Comparison of ENCODE assay signal across 8 cellular contexts in the genomic region with DNA sequence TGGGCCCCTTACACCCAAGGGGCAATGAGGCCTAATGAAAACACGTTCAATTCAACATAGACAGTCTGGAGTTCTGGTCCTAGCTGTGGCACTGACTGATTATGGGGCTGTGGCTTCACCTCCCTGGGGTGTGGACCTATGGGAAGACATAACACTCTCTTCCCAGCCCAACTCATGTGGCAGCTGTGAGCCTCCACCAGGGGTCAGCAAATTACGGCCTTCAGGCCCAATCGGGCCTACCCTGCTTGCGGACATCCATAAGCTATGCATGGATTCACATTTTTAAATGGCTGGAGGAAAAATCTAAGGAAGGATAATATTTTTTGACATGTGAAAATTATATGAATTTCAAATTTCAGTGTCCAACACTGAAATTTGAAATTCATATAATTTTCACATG.
DNase-seq lines count a peak whose midpoint lies in the region; ATAC-seq and TF ChIP-seq lines count a peak whose summit lies in the region.

No MANE protein-coding gene starts in this region.

- H4K20me1 ChIP-seq in mammary epithelial cell (ENCODE audit: insufficient read depth, low read length) = no peaks in the 10 kb centered on the region

- no peak overlapping the region for H2AFZ ChIP-seq in mammary epithelial cell (ENCODE audit: low read depth, low read length)

- intact Hi-C loops in mammary epithelial cell (cut with micrococcal nuclease) = loop anchor here (1.0 kb wide), 1 partner anchor 103 kb away; no protein-coding TSS in a partner anchor

- no peaks in the 10 kb centered on the region for H3K4me1 ChIP-seq in mammary epithelial cell (ENCODE audit: insufficient read depth, low read length)

- DNase-seq in SIG-M5 treated with dmso at 0.1 percent for 504 hours (lab: John Stamatoyannopoulos, UW; ENCODE audit: unreplicated experiment) (peak; percentile 6), SIG-M5 (lab: John Stamatoyannopoulos, UW) (no peak), HuH-7 (ENCODE audit: low spot score) (peak; percentile 32), mammary epithelial cell (no peak), mesenteric fat pad (ENCODE audit: low spot score) (peak; percentile 43), HCEC 1CT (no peak), cerebellum (ENCODE audit: low spot score) (no peak)

- no peak overlapping the region for H3K4me3 ChIP-seq in mammary epithelial cell (replicated peaks in 1 of 3; ENCODE audit: insufficient read depth in 1 of 3, low read depth in 2 of 3, low read length in 3 of 3)

- H3K9me3 ChIP-seq in mammary epithelial cell (replicated peaks; ENCODE audit: insufficient read depth, low read length) = no peaks in the 10 kb centered on the region

- in situ Hi-C loops in mammary epithelial cell (cut with MboI; ENCODE audit: low sequenced_read_pairs in 2 of 2) = no loop called here

- no peaks in the 10 kb centered on the region for H3K27me3 ChIP-seq in mammary epithelial cell (ENCODE audit: insufficient read depth, low read length)

- peak; percentile 40 to 54 for TF ChIP-seq CTCF in mammary epithelial cell (conservative IDR thresholded peaks at IDR 0.05 in 1 of 2, IDR thresholded peaks at IDR 0.05 in 1 of 2; ENCODE audit: extremely low read depth in 1 of 2, insufficient read depth in 1 of 2, low read depth in 1 of 2, low read length in 2 of 2)

- dilution Hi-C loops in mammary epithelial cell (cut with HindIII; ENCODE audit: low sequenced_read_pairs) = no loop called here

- H3K27ac ChIP-seq in mammary epithelial cell (ENCODE audit: insufficient read depth, low read depth, low read length) = no peak overlapping the region

- no peaks in the 10 kb centered on the region for H3K36me3 ChIP-seq in mammary epithelial cell (ENCODE audit: insufficient read depth, low read length)

- no peaks in the 10 kb centered on the region for H3K79me2 ChIP-seq in mammary epithelial cell (ENCODE audit: insufficient read depth, low read length)

- H3K9ac ChIP-seq in mammary epithelial cell (ENCODE audit: insufficient read depth, low read length) = no peak overlapping the region

- no TSS peak for BruUV-seq in mammary epithelial cell (replicated peaks; lab: Mats Ljungman, UMichigan)

- H3K4me2 ChIP-seq in mammary epithelial cell (ENCODE audit: insufficient read depth, low read depth, low read length) = no peak overlapping the region

- CTCF ChIA-PET in mammary epithelial cell (lab: Charles Lee; ENCODE audit: low non-redundant PET) = no interaction called here

- WGBS in mammary epithelial cell (ENCODE audit: low coverage, missing lambda C conversion rate) = 46% methylated on average over 4 of the region's 4 CpGs

- ATAC-seq in HG03159 (IDR thresholded peaks at IDR 0.05; ENCODE audit: unreplicated experiment) = no peak

Comparison
In these comparisons a context has a peak if more than half of its experiments do, and no peak if none do; other contexts are left out.
1. DNase-seq: peak in SIG-M5 treated with dmso at 0.1 percent for 504 hours (single experiment), HuH-7 (single experiment) and mesenteric fat pad (single experiment); none in SIG-M5 (single experiment), mammary epithelial cell (single experiment), HCEC 1CT (single experiment) and cerebellum (single experiment).